Comparison of ENCODE assay signal across 8 cellular contexts in genomic region chr3:101574388-101575156, GRCh38. TPM values are rescaled to one million over a fixed set of nuclear protein-coding genes. Genes with fewer than 3 reads are reported as not detected.
A peak's percentile ranks its signal among the peaks of the same experiment; 100 is the strongest.
DNase-seq lines count a peak whose midpoint lies in the region; ATAC-seq and TF ChIP-seq lines count a peak whose summit lies in the region.

No MANE protein-coding gene starts in this region.

- H3K9me3 ChIP-seq in heart left ventricle, result no peaks in the 10 kb centered on the region
- no peaks in the 10 kb centered on the region for H3K9me3 ChIP-seq in parathyroid adenoma (ENCODE audit: control insufficient read depth, low read length)

- 0 to 1% (median 0%) methylated on average over 39 to 42 of the region's 42 CpGs for WGBS in heart left ventricle, 4 donors

- H3K9ac ChIP-seq in parathyroid adenoma, result peak overlapping the region; percentile 97

- TF ChIP-seq CTCF in heart left ventricle (IDR thresholded peaks at IDR 0.05), result no peak
- TF ChIP-seq CTCF in parathyroid adenoma (IDR thresholded peaks at IDR 0.05), result no peak

- peaks cover 6 to 58% (median 43%) of the 10 kb centered on the region in 12 donors for H3K4me1 ChIP-seq in heart left ventricle
- peaks cover 7% of the 10 kb centered on the region for H3K4me1 ChIP-seq in parathyroid adenoma

- H3K36me3 ChIP-seq in heart left ventricle, result peaks cover 0 to 18% (median 10%) of the 10 kb centered on the region in 9 donors
- no peaks in the 10 kb centered on the region for H3K36me3 ChIP-seq in parathyroid adenoma (ENCODE audit: control insufficient read depth, insufficient read depth, low read length)

- no peaks in the 10 kb centered on the region for H3K27me3 Mint-ChIP-seq in activated naive CD8-positive, alpha-beta T cell treated with anti-CD3 and anti-CD28 coated beads for 36 hours

- H3K27me3 ChIP-seq in heart left ventricle, result no peaks in the 10 kb centered on the region
- H3K27me3 ChIP-seq in parathyroid adenoma (ENCODE audit: control insufficient read depth, insufficient read depth, low read length), result no peaks in the 10 kb centered on the region

- no peak for TF ChIP-seq POLR2A in heart left ventricle (IDR thresholded peaks at IDR 0.05)

- peak overlapping the region; percentile 84 to 100 (median 97) for H3K27ac ChIP-seq in heart left ventricle
- peak overlapping the region; percentile 88 for H3K27ac ChIP-seq in parathyroid adenoma

- intact Hi-C loops in heart left ventricle (cut with DNase I), result loop anchor here in 9 of 10 donors (1.0 to 10.0 kb wide), 7 partner anchors 13 to 113 kb away; partner anchors contain the start of genes ZBTB11 (in 7 of the 9), SENP7 (in 4 of the 9), RPL24 (in 2 of the 9) and TRMT10C (in 1 of the 9)

- DNase-seq in COR-L47 (lab: John Stamatoyannopoulos, UW), result peak; percentile 62
- peak; percentile 14 for DNase-seq in GM19238 (ENCODE audit: insufficient read length, low spot score)
- peak; percentile 4 for DNase-seq in NCI-H460 (ENCODE audit: extremely low read depth, low read depth)
- DNase-seq in activated naive CD8-positive, alpha-beta T cell treated with anti-CD3 and anti-CD28 coated beads for 36 hours, result no peak
- peak in 4 of 5 donors; percentile 55 to 64 (median 62) for DNase-seq in heart left ventricle
- DNase-seq in effector CD8-positive, alpha-beta T cell (lab: John Stamatoyannopoulos, UW), result no peak

- H3K4me3 Mint-ChIP-seq in activated naive CD8-positive, alpha-beta T cell treated with anti-CD3 and anti-CD28 coated beads for 36 hours, result peak overlapping the region; percentile 85

- H3K4me3 ChIP-seq in heart left ventricle, result peak overlapping the region; percentile 71 to 97 (median 90)
- peak overlapping the region; percentile 91 for H3K4me3 ChIP-seq in parathyroid adenoma (ENCODE audit: low read depth, low read length)

- H3K9me3 Mint-ChIP-seq in activated naive CD8-positive, alpha-beta T cell treated with anti-CD3 and anti-CD28 coated beads for 36 hours, result no peaks in the 10 kb centered on the region

- H3K36me3 Mint-ChIP-seq in activated naive CD8-positive, alpha-beta T cell treated with anti-CD3 and anti-CD28 coated beads for 36 hours, result peaks cover 25% of the 10 kb centered on the region

- H3K79me2 ChIP-seq in parathyroid adenoma, result peaks cover 28% of the 10 kb centered on the region

- H2AFZ ChIP-seq in parathyroid adenoma, result peak overlapping the region; percentile 87

- H3K27ac Mint-ChIP-seq in activated naive CD8-positive, alpha-beta T cell treated with anti-CD3 and anti-CD28 coated beads for 36 hours, result peak overlapping the region; percentile 97

- peak overlapping the region; percentile 82 for H3K4me2 ChIP-seq in parathyroid adenoma (ENCODE audit: low read length)

- ATAC-seq in HG03175 (IDR thresholded peaks at IDR 0.05; ENCODE audit: unreplicated experiment) (peak; percentile 43), heart left ventricle (peak; percentile 33 to 76 (median 64))

- peaks cover 61% of the 10 kb centered on the region for H3K4me1 Mint-ChIP-seq in activated naive CD8-positive, alpha-beta T cell treated with anti-CD3 and anti-CD28 coated beads for 36 hours

RNA-seq across cellular contexts. Expression of gene PCNP, which starts 0.6 kb away (rescaled TPM):
- 88.8 and 97.0 TPM in 2 replicates for total RNA-seq in NCI-H460 (2014; rRNA removed; shearing (Covaris generic))
- polyA plus RNA-seq in NCI-H460 (2014; cell fraction: nucleus; rRNA removed), result 72.7 and 88.4 TPM in 2 replicates
- total RNA-seq in activated naive CD8-positive, alpha-beta T cell treated with anti-CD3 and anti-CD28 coated beads for 36 hours, result 100 to 1,000 TPM; 181 to 186 TPM
- 100 to 1,000 TPM in 7 of 9 donors, 10 to 100 TPM in 2; 49.7 to 141 (median 121) TPM for total RNA-seq in heart left ventricle
- 10 to 100 TPM; 60.5 to 90.8 TPM for polyA plus RNA-seq in heart left ventricle

RNA-seq across cellular contexts. Expression of gene TRMT10C, which starts 12.9 kb away (rescaled TPM):
- 36.4 and 42.0 TPM in 2 replicates for total RNA-seq in NCI-H460 (2014; rRNA removed; shearing (Covaris generic))
- polyA plus RNA-seq in NCI-H460 (2014; cell fraction: nucleus; rRNA removed), result 30.3 and 36.5 TPM in 2 replicates
- total RNA-seq in activated naive CD8-positive, alpha-beta T cell treated with anti-CD3 and anti-CD28 coated beads for 36 hours, result 10 to 100 TPM; 78.0 to 85.3 TPM
- total RNA-seq in heart left ventricle, result 10 to 100 TPM; 24.5 to 27.6 (median 26.4) TPM
- 10 to 100 TPM; 21.1 to 36.2 TPM for polyA plus RNA-seq in heart left ventricle

Comparison
In these comparisons a context has a peak if more than half of its experiments do, and no peak if none do; other contexts are left out.
1. DNase-seq: peak in COR-L47 (single experiment), GM19238 (single experiment), NCI-H460 (single experiment) and heart left ventricle (4 of 5); none in activated naive CD8-positive, alpha-beta T cell treated with anti-CD3 and anti-CD28 coated beads for 36 hours (single experiment) and effector CD8-positive, alpha-beta T cell (single experiment).